In the genomic region with DNA sequence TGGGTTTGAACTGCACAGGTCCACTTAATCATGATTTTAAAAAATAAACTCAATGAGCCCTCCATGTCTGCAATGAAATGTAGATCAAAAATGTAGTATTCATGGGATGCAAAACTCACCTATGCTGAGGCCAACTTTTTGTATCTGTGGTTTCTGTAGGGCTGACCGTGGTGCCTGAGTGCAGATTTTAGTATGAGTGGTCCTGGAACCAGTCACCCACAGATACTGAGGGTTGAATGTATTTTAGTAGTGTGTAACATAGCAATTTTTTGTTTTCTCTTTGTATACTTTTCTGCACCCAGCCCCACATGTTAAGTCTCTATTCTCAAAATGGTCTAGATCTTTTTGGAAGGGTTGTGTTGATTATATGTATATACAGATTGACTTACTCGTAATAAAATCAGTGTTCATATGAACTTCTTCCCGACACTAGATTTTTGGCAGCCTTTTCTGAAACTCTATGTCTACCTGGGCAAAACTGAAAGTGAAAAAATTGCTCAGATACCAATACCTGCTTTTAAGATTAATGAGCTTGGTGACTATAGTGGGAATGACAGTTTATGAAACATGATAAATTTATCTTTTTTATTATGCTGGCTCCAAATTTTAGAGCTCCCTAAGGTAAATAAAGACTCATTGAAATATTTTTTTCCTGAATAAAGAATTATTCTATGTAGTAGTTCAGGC, we compare ENCODE assay signal across 11 cellular contexts. TPM values are rescaled to one million over a fixed set of nuclear protein-coding genes. Genes with fewer than 3 reads are reported as not detected.
DNase-seq lines count a peak whose midpoint lies in the region; ATAC-seq, FAIRE-seq and TF ChIP-seq lines count a peak whose summit lies in the region.
"Had no signal": no experiment of that assay in that cellular context is flagged by ENCODE, and none has a peak within 500 bp of the region (broad histone marks: within the 10 kb centered on the region; RNA-seq: fewer than 3 reads in every experiment).

No MANE protein-coding gene starts in this region.

- no peaks in the 10 kb centered on the region for H4K20me1 ChIP-seq in keratinocyte (ENCODE audit: control insufficient read depth, extremely low read depth, insufficient read depth, low read length)

- no peak overlapping the region for H3K4me3 ChIP-seq in keratinocyte (ENCODE audit: control insufficient read depth in 2 of 3, extremely low read depth in 1 of 3, insufficient read depth in 2 of 3, low read depth in 1 of 3, low read length in 3 of 3)

- H3K27me3 ChIP-seq in keratinocyte (ENCODE audit: control insufficient read depth, extremely low read depth, insufficient read depth, low read length): no peaks in the 10 kb centered on the region

- no peaks in the 10 kb centered on the region for H3K9me1 ChIP-seq in keratinocyte (ENCODE audit: control insufficient read depth, extremely low read depth, insufficient read depth, low read length)

- no peak for DNase-seq in keratinocyte (ENCODE audit: low read depth, low spot score)
- DNase-seq in erythroblast (lab: John Stamatoyannopoulos, UW): no peak
- no peak for DNase-seq in NCI-H1436 (lab: John Stamatoyannopoulos, UW)
- no peak for DNase-seq in NCI-H526 treated with DMSO at 0.1 percent for 48 hours (lab: John Stamatoyannopoulos, UW)
- no peak for DNase-seq in NCI-H128 (lab: John Stamatoyannopoulos, UW; ENCODE audit: unreplicated experiment)
- DNase-seq: activated CD4-positive, alpha-beta T cell treated with anti-CD3 and anti-CD28 coated beads for 48 hours; PC-3; posterior cingulate gyrus had no signal

- dilution Hi-C loops in keratinocyte (cut with MboI; ENCODE audit: extremely low pct_ligation_motif_present, low sequenced_read_pairs): no loop called here

- H3K9me3 ChIP-seq in keratinocyte (ENCODE audit: control insufficient read depth, low read depth, low read length): no peaks in the 10 kb centered on the region

- H2AFZ ChIP-seq in keratinocyte (ENCODE audit: control insufficient read depth, low read length): no peak overlapping the region

- no peak for FAIRE-seq in keratinocyte (lab: Jason Lieb, UNC)

- H3K27ac ChIP-seq in keratinocyte (ENCODE audit: control insufficient read depth, insufficient read depth, low read length): no peak overlapping the region

- H3K36me3 ChIP-seq in keratinocyte (ENCODE audit: control insufficient read depth in 2 of 2, extremely low read depth in 1 of 2, insufficient read depth in 2 of 2, low read length in 2 of 2): peaks cover 0 to 6% of the 10 kb centered on the region in 2 experiments

- ATAC-seq in GM18873 (IDR thresholded peaks at IDR 0.05; ENCODE audit: low FRiP score, unreplicated experiment) (peak; percentile 68), GM21576 (IDR thresholded peaks at IDR 0.05; ENCODE audit: unreplicated experiment) (peak; percentile 70), HG03378 (IDR thresholded peaks at IDR 0.05; ENCODE audit: unreplicated experiment) (peak; percentile 76)
- ATAC-seq: PC-3 had no signal

- H3K79me2 ChIP-seq in keratinocyte (ENCODE audit: control insufficient read depth, insufficient read depth, low read length): peaks cover 14% of the 10 kb centered on the region

- peak overlapping the region; percentile 38 for H3K4me2 ChIP-seq in keratinocyte (ENCODE audit: control insufficient read depth, extremely low read depth, insufficient read depth, low read depth, low read length)

- no peak for TF ChIP-seq POLR2A in erythroblast (IDR thresholded peaks at IDR 0.05; ENCODE audit: low read length)

- no peak overlapping the region for H3K9ac ChIP-seq in keratinocyte (ENCODE audit: control insufficient read depth, extremely low read depth, insufficient read depth, low read length)

- no peaks in the 10 kb centered on the region for H3K4me1 ChIP-seq in keratinocyte (ENCODE audit: control insufficient read depth, extremely low read depth, insufficient read depth, low read length)

- no peak for TF ChIP-seq CTCF in keratinocyte (optimal IDR thresholded peaks at IDR 0.05 in 1 of 3, IDR thresholded peaks at IDR 0.05 in 1 of 3, conservative IDR thresholded peaks at IDR 0.05 in 1 of 3; ENCODE audit: extremely low read depth in 1 of 3, insufficient read depth in 2 of 3, low read length in 3 of 3)

RNA-seq across cellular contexts. Expression of a gene that starts 51.6 kb away (rescaled TPM):
- 38.5 to 43.2 TPM (median 39.6 TPM) in 3 replicates for polyA plus RNA-seq in keratinocyte
- polyA plus RNA-seq in keratinocyte (2011; ENCODE audit: low read depth): 64.8 TPM
- 22.0 and 31.9 TPM in 2 replicates for polyA plus RNA-seq in keratinocyte (2011; cell fraction: cytosol; rRNA removed)
- polyA plus RNA-seq in keratinocyte (2011; cell fraction: nucleus; rRNA removed): 13.3 and 14.5 TPM in 2 replicates
- polyA plus RNA-seq in keratinocyte (2012; ENCODE audit: low replicate concordance): 16.7 and 33.0 TPM in 2 replicates
- 19.0 to 25.1 TPM (median 21.8 TPM) in 3 replicates for polyA minus RNA-seq in keratinocyte
- polyA minus RNA-seq in keratinocyte (2011; cell fraction: cytosol; rRNA and poly(A)+ RNA removed): 28.0 TPM
- polyA minus RNA-seq in keratinocyte (2011; cell fraction: nucleus; rRNA and poly(A)+ RNA removed): 5.3 and 8.4 TPM in 2 replicates
